In genomic region chr2:27111392-27112078, GRCh38 we compare ENCODE assay signal across 18 cellular contexts. TPM values are rescaled to one million over a fixed set of nuclear protein-coding genes. Genes with fewer than 3 reads are reported as not detected.
"Had no signal": no experiment of that assay in that cellular context is flagged by ENCODE, and none has a peak within 500 bp of the region (broad histone marks: within the 10 kb centered on the region; RNA-seq: fewer than 3 reads in every experiment).

No MANE protein-coding gene starts in this region.

RNA-seq across cellular contexts. Expression of gene CGREF1, which starts 7.4 kb away (rescaled TPM):
- total RNA-seq: natural killer cell, smooth muscle cell had no signal

RNA-seq across cellular contexts. Expression of gene ABHD1, which starts 12.1 kb away (rescaled TPM):
- total RNA-seq: pulmonary artery endothelial cell, smooth muscle cell, suprapubic skin, vagina had no signal
- polyA plus RNA-seq: neural cell, smooth muscle cell had no signal

RNA-seq across cellular contexts. Expression of gene PRR30, which starts 27.7 kb away (rescaled TPM):
- total RNA-seq: naive thymus-derived CD4-positive, alpha-beta T cell; natural killer cell; occipital lobe; osteoblast; pancreas; posterior vena cava; pulmonary artery endothelial cell; right atrium auricular region; sciatic nerve; smooth muscle cell; spleen; suprapubic skin; thoracic aorta; tibial nerve; upper lobe of left lung; ureter; vagina had no signal
- polyA plus RNA-seq: naive thymus-derived CD4-positive, alpha-beta T cell; neural cell; pancreas; smooth muscle cell; spleen had no signal
